Comparison of ENCODE assay signal across 8 cellular contexts in genomic region chr3:4985330-4986174, GRCh38. TPM values are rescaled to one million over a fixed set of nuclear protein-coding genes. Genes with fewer than 3 reads are reported as not detected.
DNase-seq lines count a peak whose midpoint lies in the region; ATAC-seq and TF ChIP-seq lines count a peak whose summit lies in the region.

No MANE protein-coding gene starts in this region.

- H3K4me3 ChIP-seq in WERI-Rb-1 (ENCODE audit: low read depth, low read length) (peak overlapping the region; percentile 43), fibroblast of villous mesenchyme (ENCODE audit: low read depth, low read length) (no peak overlapping the region)

- ATAC-seq in HG03342 (IDR thresholded peaks at IDR 0.05; ENCODE audit: unreplicated experiment) = no peak

- TF ChIP-seq CTCF in WERI-Rb-1 (IDR thresholded peaks at IDR 0.05; ENCODE audit: low read depth, low read length) (no peak), fibroblast of villous mesenchyme (IDR thresholded peaks at IDR 0.05; ENCODE audit: insufficient read depth, low read depth, low read length) (no peak)

- DNase-seq in NOMO-1 treated with DMSO at 0.1 percent for 48 hours (lab: John Stamatoyannopoulos, UW; ENCODE audit: unreplicated experiment) (peak; percentile 21), NOMO-1 treated with dmso at 0.1 percent for 144 hours (lab: John Stamatoyannopoulos, UW; ENCODE audit: unreplicated experiment) (no peak), WERI-Rb-1 (peak; percentile 61), fibroblast of villous mesenchyme (ENCODE audit: low read depth) (peak; percentile 91), renal cortical epithelial cell (ENCODE audit: low read depth) (peak; percentile 91), inferior parietal cortex (ENCODE audit: extremely low spot score) (no peak), RPMI8226 (no peak)

- H3K27me3 ChIP-seq in WERI-Rb-1 (ENCODE audit: insufficient read depth, low read depth, severe bottlenecking) = no peaks in the 10 kb centered on the region

- H3K36me3 ChIP-seq in WERI-Rb-1 = peaks cover 38% of the 10 kb centered on the region

- H3K9me3 ChIP-seq in WERI-Rb-1 (ENCODE audit: severe bottlenecking) = no peaks in the 10 kb centered on the region

- peak overlapping the region; percentile 84 for H3K27ac ChIP-seq in WERI-Rb-1

RNA-seq across cellular contexts. Expression of gene BHLHE40, which starts 6.3 kb away (rescaled TPM):
- total RNA-seq in fibroblast of villous mesenchyme (53.5 and 75.7 TPM in 2 replicates), renal cortical epithelial cell (35.9 and 75.4 TPM in 2 replicates)

Comparison
In these comparisons a context has a peak if more than half of its experiments do, and no peak if none do; other contexts are left out.
1. DNase-seq: peak in NOMO-1 treated with DMSO at 0.1 percent for 48 hours (single experiment), WERI-Rb-1 (single experiment), fibroblast of villous mesenchyme (single experiment) and renal cortical epithelial cell (single experiment); none in NOMO-1 treated with dmso at 0.1 percent for 144 hours (single experiment), inferior parietal cortex (single experiment) and RPMI8226 (single experiment).